In the genomic region with DNA sequence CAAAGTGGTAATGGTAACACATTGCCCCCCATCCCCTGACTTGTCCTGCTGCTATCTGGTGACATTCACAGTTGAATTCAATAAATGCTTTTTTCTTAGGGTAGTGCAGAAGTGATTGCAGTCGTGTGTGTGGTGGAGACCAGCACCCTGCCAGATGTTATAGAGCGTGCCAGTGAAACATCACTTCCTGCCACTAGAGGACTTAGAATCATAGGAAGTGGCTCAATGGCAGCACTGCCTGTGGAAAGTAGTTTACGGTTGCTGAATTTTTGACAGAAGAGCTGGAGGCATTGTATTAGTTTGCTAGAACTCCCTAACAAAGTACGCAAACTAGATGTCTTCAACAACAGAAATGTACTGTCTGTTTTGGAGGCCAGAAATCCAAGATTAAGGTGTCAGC, we compare ENCODE assay signal across 1 cellular context.
TF ChIP-seq lines count a peak whose summit lies in the region.

No MANE protein-coding gene starts in this region.

TF ChIP-seq in GM12878, 131 proteins besides CTCF, POLR2A, EP300 and RAD21 (continued from another document):
- TF ChIP-seq ZNF687 (IDR thresholded peaks at IDR 0.05) (no peak), MLLT1 (IDR thresholded peaks at IDR 0.05) (no peak), RFX5 (IDR thresholded peaks at IDR 0.05; ENCODE audit: low read depth, low read length) (no peak), SPI1 (IDR thresholded peaks at IDR 0.05; ENCODE audit: borderline replicate concordance, insufficient read depth, low read depth, low read length) (no peak), POLR2AphosphoS2 (IDR thresholded peaks at IDR 0.05; ENCODE audit: low read depth, low read length) (no peak), ZZZ3 (IDR thresholded peaks at IDR 0.05; ENCODE audit: control insufficient read depth, insufficient read length, low read depth) (no peak), FOXM1 (IDR thresholded peaks at IDR 0.05; ENCODE audit: low read depth, low read length) (no peak), HCFC1 (IDR thresholded peaks at IDR 0.05; ENCODE audit: low read length) (no peak), SMAD5 (IDR thresholded peaks at IDR 0.05; ENCODE audit: low read depth) (no peak), SRF (IDR thresholded peaks at IDR 0.05; ENCODE audit: low read depth in 2 of 2, low read length in 2 of 2) (no peak), JUND (IDR thresholded peaks at IDR 0.05; ENCODE audit: low read depth, low read length) (no peak)
- TF ChIP-seq, protein P1, sequence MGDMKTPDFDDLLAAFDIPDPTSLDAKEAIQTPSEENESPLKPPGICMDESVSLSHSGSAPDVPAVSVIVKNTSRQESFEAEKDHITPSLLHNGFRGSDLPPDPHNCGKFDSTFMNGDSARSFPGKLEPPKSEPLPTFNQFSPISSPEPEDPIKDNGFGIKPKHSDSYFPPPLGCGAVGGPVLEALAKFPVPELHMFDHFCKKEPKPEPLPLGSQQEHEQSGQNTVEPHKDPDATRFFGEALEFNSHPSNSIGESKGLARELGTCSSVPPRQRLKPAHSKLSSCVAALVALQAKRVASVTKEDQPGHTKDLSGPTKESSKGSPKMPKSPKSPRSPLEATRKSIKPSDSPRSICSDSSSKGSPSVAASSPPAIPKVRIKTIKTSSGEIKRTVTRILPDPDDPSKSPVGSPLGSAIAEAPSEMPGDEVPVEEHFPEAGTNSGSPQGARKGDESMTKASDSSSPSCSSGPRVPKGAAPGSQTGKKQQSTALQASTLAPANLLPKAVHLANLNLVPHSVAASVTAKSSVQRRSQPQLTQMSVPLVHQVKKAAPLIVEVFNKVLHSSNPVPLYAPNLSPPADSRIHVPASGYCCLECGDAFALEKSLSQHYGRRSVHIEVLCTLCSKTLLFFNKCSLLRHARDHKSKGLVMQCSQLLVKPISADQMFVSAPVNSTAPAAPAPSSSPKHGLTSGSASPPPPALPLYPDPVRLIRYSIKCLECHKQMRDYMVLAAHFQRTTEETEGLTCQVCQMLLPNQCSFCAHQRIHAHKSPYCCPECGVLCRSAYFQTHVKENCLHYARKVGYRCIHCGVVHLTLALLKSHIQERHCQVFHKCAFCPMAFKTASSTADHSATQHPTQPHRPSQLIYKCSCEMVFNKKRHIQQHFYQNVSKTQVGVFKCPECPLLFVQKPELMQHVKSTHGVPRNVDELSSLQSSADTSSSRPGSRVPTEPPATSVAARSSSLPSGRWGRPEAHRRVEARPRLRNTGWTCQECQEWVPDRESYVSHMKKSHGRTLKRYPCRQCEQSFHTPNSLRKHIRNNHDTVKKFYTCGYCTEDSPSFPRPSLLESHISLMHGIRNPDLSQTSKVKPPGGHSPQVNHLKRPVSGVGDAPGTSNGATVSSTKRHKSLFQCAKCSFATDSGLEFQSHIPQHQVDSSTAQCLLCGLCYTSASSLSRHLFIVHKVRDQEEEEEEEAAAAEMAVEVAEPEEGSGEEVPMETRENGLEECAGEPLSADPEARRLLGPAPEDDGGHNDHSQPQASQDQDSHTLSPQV (IDR thresholded peaks at IDR 0.05) = no peak
- TF ChIP-seq, protein P2, sequence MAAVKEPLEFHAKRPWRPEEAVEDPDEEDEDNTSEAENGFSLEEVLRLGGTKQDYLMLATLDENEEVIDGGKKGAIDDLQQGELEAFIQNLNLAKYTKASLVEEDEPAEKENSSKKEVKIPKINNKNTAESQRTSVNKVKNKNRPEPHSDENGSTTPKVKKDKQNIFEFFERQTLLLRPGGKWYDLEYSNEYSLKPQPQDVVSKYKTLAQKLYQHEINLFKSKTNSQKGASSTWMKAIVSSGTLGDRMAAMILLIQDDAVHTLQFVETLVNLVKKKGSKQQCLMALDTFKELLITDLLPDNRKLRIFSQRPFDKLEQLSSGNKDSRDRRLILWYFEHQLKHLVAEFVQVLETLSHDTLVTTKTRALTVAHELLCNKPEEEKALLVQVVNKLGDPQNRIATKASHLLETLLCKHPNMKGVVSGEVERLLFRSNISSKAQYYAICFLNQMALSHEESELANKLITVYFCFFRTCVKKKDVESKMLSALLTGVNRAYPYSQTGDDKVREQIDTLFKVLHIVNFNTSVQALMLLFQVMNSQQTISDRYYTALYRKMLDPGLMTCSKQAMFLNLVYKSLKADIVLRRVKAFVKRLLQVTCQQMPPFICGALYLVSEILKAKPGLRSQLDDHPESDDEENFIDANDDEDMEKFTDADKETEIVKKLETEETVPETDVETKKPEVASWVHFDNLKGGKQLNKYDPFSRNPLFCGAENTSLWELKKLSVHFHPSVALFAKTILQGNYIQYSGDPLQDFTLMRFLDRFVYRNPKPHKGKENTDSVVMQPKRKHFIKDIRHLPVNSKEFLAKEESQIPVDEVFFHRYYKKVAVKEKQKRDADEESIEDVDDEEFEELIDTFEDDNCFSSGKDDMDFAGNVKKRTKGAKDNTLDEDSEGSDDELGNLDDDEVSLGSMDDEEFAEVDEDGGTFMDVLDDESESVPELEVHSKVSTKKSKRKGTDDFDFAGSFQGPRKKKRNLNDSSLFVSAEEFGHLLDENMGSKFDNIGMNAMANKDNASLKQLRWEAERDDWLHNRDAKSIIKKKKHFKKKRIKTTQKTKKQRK (IDR thresholded peaks at IDR 0.05; ENCODE audit: low read depth, low read length) = no peak
